Comparison of ENCODE assay signal across 36 cellular contexts in the genomic region with DNA sequence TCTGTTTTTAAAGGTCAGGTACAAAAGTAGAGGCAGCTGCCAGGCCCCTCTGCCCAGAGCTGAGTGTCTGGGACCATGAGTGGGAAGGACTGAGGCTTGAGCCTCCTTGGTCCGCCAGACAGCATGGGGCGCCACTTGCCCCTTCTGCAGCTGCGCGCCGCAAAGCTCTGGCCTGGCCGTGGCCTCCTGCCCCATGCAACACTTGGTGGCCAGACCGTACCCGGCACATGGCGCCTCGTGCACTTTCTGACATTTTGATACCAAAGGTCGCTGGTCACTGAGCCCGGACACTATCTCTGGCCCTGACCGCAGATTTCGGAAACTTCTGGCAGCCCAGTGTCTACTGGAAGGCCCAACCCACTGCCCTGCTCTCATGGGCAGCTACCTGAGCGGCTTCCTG. TPM values are rescaled to one million over a fixed set of nuclear protein-coding genes. Genes with fewer than 3 reads are reported as not detected.
"Had no signal": no experiment of that assay in that cellular context is flagged by ENCODE, and none has a peak within 500 bp of the region (broad histone marks: within the 10 kb centered on the region; RNA-seq: fewer than 3 reads in every experiment).

No MANE protein-coding gene starts in this region.

- H3K4me3 ChIP-seq: MG63 had no signal

- H3K27ac ChIP-seq: KMS-11 had no signal

- H3K36me3 ChIP-seq: MG63 had no signal

- H3K9me3 ChIP-seq: MG63 had no signal

- H3K9ac ChIP-seq: KMS-11 had no signal

- H3K27me3 ChIP-seq: MG63 had no signal

- H3K4me2 ChIP-seq: KMS-11 had no signal

- DNase-seq: Karpas-422, KG1, MG63, MM.1S, MV-4-11, NCI-H1048, NCI-H1092, NCI-H1092 treated with DMSO at 0.1 percent for 48 hours, NCI-H1105, NCI-H1105 treated with DMSO at 0.1 percent for 48 hours, NCI-H1417, NCI-H1417 treated with DMSO at 0.1 percent for 48 hours, NCI-H1436, NCI-H1436 treated with DMSO at 0.1 percent for 48 hours, NCI-H146, NCI-H1694, NCI-H1694 treated with DMSO at 0.1 percent for 48 hours, NCI-H187, NCI-H187 treated with DMSO at 0.1 percent for 48 hours, NCI-H1930, NCI-H2029, NCI-H2029 treated with DMSO at 0.1 percent for 48 hours, NCI-H2081, NCI-H2081 treated with DMSO at 0.1 percent for 48 hours, NCI-H2107, NCI-H2171, NCI-H2171 treated with DMSO at 0.1 percent for 48 hours, NCI-H2227 treated with DMSO at 0.1 percent for 48 hours, NCI-H226, NCI-H345, NCI-H446, NCI-H446 treated with DMSO at 0.1 percent for 48 hours, NCI-H510A had no signal

RNA-seq across cellular contexts. Expression of a gene that starts 18.6 kb away (rescaled TPM):
- total RNA-seq: LHCN-M2 had no signal

RNA-seq across cellular contexts. Expression of a gene that starts 45.3 kb away (rescaled TPM):
- total RNA-seq: LHCN-M2, MCF 10A had no signal
